ENCODE assay signal across 29 cellular contexts in the genomic region with DNA sequence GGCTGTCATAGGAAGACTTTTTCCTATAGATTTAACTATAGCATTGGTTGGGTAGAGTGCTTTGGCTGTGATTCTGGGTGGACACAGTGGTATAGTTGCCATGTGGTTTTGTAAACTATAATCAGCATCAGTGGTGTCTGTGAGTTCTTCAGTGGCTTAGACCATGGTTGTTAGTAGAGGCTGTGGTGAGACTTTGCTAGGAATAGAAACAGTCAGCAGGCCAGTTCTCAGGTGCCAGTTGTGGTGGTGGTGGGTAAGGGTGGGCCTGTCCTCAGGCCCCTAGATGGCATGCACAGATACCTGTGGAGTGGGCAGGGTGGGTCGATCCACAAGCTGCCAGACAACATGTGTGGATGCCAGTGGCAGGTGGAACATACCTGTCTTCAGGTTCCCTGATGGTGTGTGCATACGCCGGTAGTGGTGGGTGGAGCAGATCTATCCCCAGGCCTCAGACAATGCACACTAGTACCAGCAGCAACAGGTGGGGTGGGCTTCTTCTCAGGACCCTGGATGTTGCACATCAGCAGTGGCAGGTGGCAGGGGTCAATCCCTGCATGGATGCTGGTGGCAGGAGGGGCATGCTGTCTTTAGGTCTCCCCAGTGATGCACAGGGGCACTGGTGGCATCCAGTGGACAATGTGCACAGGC.
"Had no signal": no experiment of that assay in that cellular context is flagged by ENCODE, and none has a peak within 500 bp of the region (broad histone marks: within the 10 kb centered on the region; RNA-seq: fewer than 3 reads in every experiment).

No MANE protein-coding gene starts in this region.

- H3K4me2 ChIP-seq: neural progenitor cell, smooth muscle cell had no signal

- H3K9me3 ChIP-seq: ovary, right lobe of liver, thyroid gland had no signal

- FAIRE-seq: urothelium cell line had no signal

- H3K27ac ChIP-seq: neural progenitor cell, ovary, parathyroid adenoma, psoas muscle, right lobe of liver, sigmoid colon, skin epidermis, spleen, stomach, thoracic aorta, thyroid gland, tibial nerve, upper lobe of left lung, vagina had no signal

- H3K9ac ChIP-seq: neural progenitor cell, parathyroid adenoma had no signal

- H2AFZ ChIP-seq: neural progenitor cell, parathyroid adenoma had no signal

- ATAC-seq: natural killer cell; psoas muscle; right cardiac atrium; right lobe of liver; stimulated activated memory B cell treated with anti-CD40 and anti-IgM and Interleukin-4, amounts not matched to agents 10 μg/mL and 1 μg/mL and 100 μg/mL, for 72 hours; stimulated activated naive CD8-positive, alpha-beta T cell treated with anti-CD3 and anti-CD28 coated beads, Interleukin-15, Interleukin-2, amounts not matched to agents 100 U/mL and 50 U/mL, for 24 hours had no signal

- H3K36me3 ChIP-seq: neural progenitor cell, ovary, right lobe of liver, sigmoid colon, spleen, stomach, thoracic aorta, thyroid gland, tibial nerve, upper lobe of left lung, vagina had no signal

- DNase-seq: natural killer cell; occipital lobe; ovary; posterior cingulate gyrus; psoas muscle; right cardiac atrium; right lobe of liver; sigmoid colon; spleen; stimulated activated CD4-positive, alpha-beta T cell treated with anti-CD3 and anti-CD28 coated beads, Interleukin-12 subunit alpha, Interleukin-12 subunit beta, amount 100 ng/mL, for 4 hours; stimulated activated CD4-positive, alpha-beta T cell treated with anti-CD3 and anti-CD28 coated beads, Interleukin-1b, Interleukin-23, amount 100 ng/mL, for 48 hours; stimulated activated CD4-positive, alpha-beta T cell treated with anti-CD3 and anti-CD28 coated beads, Interleukin-4, amount 100 ng/mL, for 1 hour; stimulated activated CD4-positive, alpha-beta T cell treated with anti-CD3 and anti-CD28 coated beads, Interleukin-4, amount 100 ng/mL, for 4 hours; stimulated activated CD8-positive, alpha-beta memory T cell treated with anti-CD3 and anti-CD28 coated beads, Interleukin-4, amount 100 ng/mL, for 48 hours; stimulated activated naive CD4-positive, alpha-beta T cell; stimulated activated naive CD8-positive, alpha-beta T cell treated with anti-CD3 and anti-CD28 coated beads, Interleukin-15, Interleukin-2, amounts not matched to agents 100 U/mL and 50 U/mL, for 24 hours; stomach; thyroid gland; trophoblast cell; upper lobe of left lung had no signal

- H3K27me3 ChIP-seq: neural progenitor cell, ovary, right lobe of liver, sigmoid colon, thyroid gland, tibial nerve, upper lobe of left lung, vagina had no signal

- H3K79me2 ChIP-seq: parathyroid adenoma had no signal

- H3K4me1 ChIP-seq: neural progenitor cell, parathyroid adenoma, psoas muscle, right lobe of liver, sigmoid colon, spleen, stomach, thyroid gland, tibial nerve, upper lobe of left lung, vagina had no signal

- H3K4me3 ChIP-seq: neural progenitor cell, ovary, psoas muscle, right lobe of liver, sigmoid colon, skin epidermis, smooth muscle cell, spleen, stomach, thoracic aorta, thyroid gland, tibial nerve, upper lobe of left lung, vagina had no signal
